22 cellular contexts compared by ENCODE assay signal in the genomic region with DNA sequence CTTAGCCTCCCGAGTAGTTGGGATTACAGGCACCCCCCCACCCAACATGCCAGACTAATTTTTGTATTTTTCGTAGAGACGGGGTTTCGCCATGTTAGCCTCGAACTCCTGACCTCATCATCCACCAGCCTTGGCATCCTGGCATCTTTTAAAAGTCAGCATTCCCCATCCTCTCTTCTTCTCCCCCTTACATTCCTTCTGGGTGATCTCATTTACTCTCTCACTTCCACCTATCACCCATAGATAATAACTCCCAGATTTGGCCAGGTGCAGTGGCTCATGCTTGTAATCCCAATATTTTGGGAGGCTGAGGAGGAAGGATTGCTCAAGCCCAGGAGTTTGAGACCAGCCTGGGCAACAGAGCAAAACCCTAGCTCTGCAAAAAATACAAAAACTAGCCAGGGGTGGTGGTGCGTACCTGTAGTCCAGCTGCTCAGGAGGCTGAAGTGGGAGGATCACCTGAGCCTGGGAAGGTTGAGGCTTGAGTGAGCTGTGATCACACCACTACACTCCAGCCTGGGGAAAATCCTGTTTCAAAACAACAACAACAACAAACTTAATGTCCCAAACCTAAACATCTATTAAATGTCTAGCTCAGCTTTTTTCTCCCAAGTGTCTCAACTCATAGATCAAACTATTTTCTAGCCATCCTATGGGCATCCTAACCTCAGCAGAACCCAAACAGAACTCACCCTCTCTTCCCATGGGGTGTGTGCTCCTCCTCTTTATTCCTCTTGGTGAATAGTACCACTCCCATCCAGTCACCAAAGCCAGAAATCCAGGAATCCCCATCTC. TPM values are rescaled to one million over a fixed set of nuclear protein-coding genes. Genes with fewer than 3 reads are reported as not detected.
DNase-seq lines count a peak whose midpoint lies in the region; ATAC-seq, FAIRE-seq and TF ChIP-seq lines count a peak whose summit lies in the region.
"Had no signal": no experiment of that assay in that cellular context is flagged by ENCODE, and none has a peak within 500 bp of the region (broad histone marks: within the 10 kb centered on the region; RNA-seq: fewer than 3 reads in every experiment).

No MANE protein-coding gene starts in this region.

- no peak overlapping the region for H3K4me2 ChIP-seq in A549
- H3K4me2 ChIP-seq: BLaER1 treated with 17β-estradiol and CSF1 and Interleukin-3, amounts not matched to agents 10 nM and 100 nM had no signal

- TF ChIP-seq CTCF in A549 (IDR thresholded peaks at IDR 0.05) (no peak), GM12864 (IDR thresholded peaks at IDR 0.05; ENCODE audit: low read depth, low read length, missing control alignments) (no peak), natural killer cell (IDR thresholded peaks at IDR 0.05) (no peak)

- intact Hi-C loops in natural killer cell (cut with micrococcal nuclease): no loop called here

- DNase-seq in A549 (ENCODE audit: low read depth in 1 of 2, low spot score in 1 of 2): no peak
- DNase-seq in GM12864 (ENCODE audit: low read depth): no peak
- DNase-seq in natural killer cell: no peak
- no peak for DNase-seq in MV-4-11 (lab: John Stamatoyannopoulos, UW)
- no peak for DNase-seq in MG63
- DNase-seq: CD8-positive, alpha-beta T cell; HFFc6; NCI-H1105 treated with DMSO at 0.1 percent for 48 hours; NCI-H1694; NCI-H510A; NCI-H748 treated with DMSO at 0.1 percent for 48 hours; SHP77 had no signal

- WGBS in A549 (ENCODE audit: missing lambda C conversion rate): 63% methylated on average over 6 of the region's 6 CpGs

- H3K36me3 ChIP-seq in MG63: no peaks in the 10 kb centered on the region

- H3K36me3 Mint-ChIP-seq in activated T-helper 17 cell treated with anti-CD3 and anti-CD28 coated beads, Interleukin-2, amount 50 U/mL, for 72 hours (ENCODE audit: low read depth): no peaks in the 10 kb centered on the region
- H3K36me3 Mint-ChIP-seq in natural killer cell: peaks cover 9% of the 10 kb centered on the region

- H3K9me3 Mint-ChIP-seq in activated T-helper 17 cell treated with anti-CD3 and anti-CD28 coated beads, Interleukin-2, amount 50 U/mL, for 72 hours: peaks cover 4% of the 10 kb centered on the region
- peaks cover 6 to 8% of the 10 kb centered on the region in 2 donors for H3K9me3 Mint-ChIP-seq in natural killer cell

- no peaks in the 10 kb centered on the region for H3K27me3 ChIP-seq in MG63
- H3K27me3 ChIP-seq: BLaER1 treated with 17β-estradiol and CSF1 and Interleukin-3, amounts not matched to agents 10 nM and 100 nM had no signal

- H3K4me1 ChIP-seq in A549: peaks cover 12% of the 10 kb centered on the region

- H3K4me3 ChIP-seq in A549 (no peak overlapping the region), GM12864 (ENCODE audit: low read depth, low read length) (peak overlapping the region; percentile 22; the same call in 1 of the 2 replicates), MG63 (no peak overlapping the region)
- H3K4me3 ChIP-seq: BLaER1 treated with 17β-estradiol and CSF1 and Interleukin-3, amounts not matched to agents 10 nM and 100 nM; SK-N-MC had no signal

- peaks cover 17% of the 10 kb centered on the region for H3K4me1 Mint-ChIP-seq in activated T-helper 17 cell treated with anti-CD3 and anti-CD28 coated beads, Interleukin-2, amount 50 U/mL, for 72 hours
- H3K4me1 Mint-ChIP-seq in natural killer cell: peaks cover 0 to 8% of the 10 kb centered on the region in 2 donors

- peak overlapping the region; percentile 72 for H3K27ac Mint-ChIP-seq in activated T-helper 17 cell treated with anti-CD3 and anti-CD28 coated beads, Interleukin-2, amount 50 U/mL, for 72 hours
- peak overlapping the region; percentile 51 to 59 for H3K27ac Mint-ChIP-seq in natural killer cell
- H3K27ac Mint-ChIP-seq: CD8-positive, alpha-beta T cell; HFFc6 had no signal

- H3K9me3 ChIP-seq in A549: peaks cover 23% of the 10 kb centered on the region
- no peaks in the 10 kb centered on the region for H3K9me3 ChIP-seq in MG63

- H3K4me3 Mint-ChIP-seq in activated T-helper 17 cell treated with anti-CD3 and anti-CD28 coated beads, Interleukin-2, amount 50 U/mL, for 72 hours: peak overlapping the region; percentile 40
- peak overlapping the region; percentile 84 for H3K4me3 Mint-ChIP-seq in natural killer cell
- H3K4me3 Mint-ChIP-seq: CD8-positive, alpha-beta T cell; HFFc6 had no signal

- CTCF ChIA-PET in A549 (lab: Yijun Ruan, JAX): interaction anchor here (0.6 to 1.5 kb wide), 2 partner anchors 10 to 30 kb away, joined by 4 read pairs; no protein-coding TSS in a partner anchor

- no peak for TF ChIP-seq POLR2A in A549 (IDR thresholded peaks at IDR 0.05; ENCODE audit: low read length)

- no peak for TF ChIP-seq RAD21 in A549 (conservative IDR thresholded peaks at IDR 0.05 in 1 of 2, IDR thresholded peaks at IDR 0.05 in 1 of 2)

- TF ChIP-seq EP300 in A549 (IDR thresholded peaks at IDR 0.05): no peak

- H3K27ac ChIP-seq in A549: no peak overlapping the region
- H3K27ac ChIP-seq: BLaER1 treated with 17β-estradiol and CSF1 and Interleukin-3, amounts not matched to agents 10 nM and 100 nM; HL-60; SK-N-MC had no signal

- ATAC-seq in A549 (no peak), natural killer cell (no peak), GM18861 (IDR thresholded peaks at IDR 0.05; ENCODE audit: unreplicated experiment) (no peak), GM21825 (IDR thresholded peaks at IDR 0.05; ENCODE audit: unreplicated experiment) (no peak)
- no peak for ATAC-seq in activated T-helper 17 cell treated with anti-CD3 and anti-CD28 coated beads, Interleukin-2, amount 50 U/mL, for 72 hours (replicated peaks)
- ATAC-seq: CD8-positive, alpha-beta T cell had no signal

- H3K27me3 Mint-ChIP-seq in activated T-helper 17 cell treated with anti-CD3 and anti-CD28 coated beads, Interleukin-2, amount 50 U/mL, for 72 hours: no peaks in the 10 kb centered on the region
- peaks cover 0 to 7% of the 10 kb centered on the region in 2 donors for H3K27me3 Mint-ChIP-seq in natural killer cell (ENCODE audit: low read depth in 2 of 2)

- FAIRE-seq in A549 (lab: Jason Lieb, UNC): no peak
- FAIRE-seq: A204.1, D721Med had no signal

- POLR2A ChIA-PET in A549 (lab: Yijun Ruan, JAX): no interaction called here

TF ChIP-seq in A549, 52 proteins besides CTCF, POLR2A, EP300 and RAD21:
- TF ChIP-seq TP53 (CRISPR knock-in tag; IDR thresholded peaks at IDR 0.05): no peak
- peak; percentile 84 for TF ChIP-seq MAFK (IDR thresholded peaks at IDR 0.05; ENCODE audit: partially characterized antibody)

RNA-seq across cellular contexts. Expression of a gene that starts 16.1 kb away (rescaled TPM):
- 0.04 and 0.07 TPM in 2 replicates for polyA plus RNA-seq in A549 (2011; rRNA removed)
- polyA plus RNA-seq in A549 (2012; cell fraction: cytosol; rRNA removed): 0.03 TPM in 2 replicates
- 0.01 and 0.04 TPM in 2 replicates for polyA plus RNA-seq in A549 (2012; cell fraction: nucleus; rRNA removed)
- polyA plus RNA-seq in A549 (2017; fragmentation: RNase III; extraction: RNeasy Plus Mini Kit Qiagen cat#74134 plus additional on column Dnase treatment): 0.04 to 0.13 TPM (median 0.04 TPM) in 3 replicates
- 0.10 and 0.17 TPM in 2 replicates for polyA minus RNA-seq in A549 (2011; rRNA and poly(A)+ RNA removed)
- total RNA-seq in activated T-helper 17 cell treated with anti-CD3 and anti-CD28 coated beads, Interleukin-2, amount 50 U/mL, for 72 hours: under 1 TPM; 0.04 to 0.90 TPM
- not detected for total RNA-seq in natural killer cell
- not detected in 2 replicates for total RNA-seq in MG63 (2014; rRNA removed; shearing (Covaris generic); ENCODE audit: low replicate concordance)
- total RNA-seq: CD8-positive, alpha-beta T cell; OCI-LY7 had no signal
- polyA plus RNA-seq: IgD-negative memory B cell had no signal

RNA-seq across cellular contexts. Expression of a gene that starts 44.1 kb away (rescaled TPM):
- 26.0 and 30.6 TPM in 2 replicates for polyA plus RNA-seq in A549 (2011; rRNA removed)
- 21.0 and 22.6 TPM in 2 replicates for polyA plus RNA-seq in A549 (2012; cell fraction: cytosol; rRNA removed)
- polyA plus RNA-seq in A549 (2012; cell fraction: nucleus; rRNA removed): 38.5 and 46.0 TPM in 2 replicates
- 19.5 to 22.1 TPM (median 21.7 TPM) in 3 replicates for polyA plus RNA-seq in A549 (2017; fragmentation: RNase III; extraction: RNeasy Plus Mini Kit Qiagen cat#74134 plus additional on column Dnase treatment)
- 49.8 and 51.7 TPM in 2 replicates for polyA minus RNA-seq in A549 (2011; rRNA and poly(A)+ RNA removed)
- 10 to 100 TPM; 22.5 to 27.3 TPM for total RNA-seq in activated T-helper 17 cell treated with anti-CD3 and anti-CD28 coated beads, Interleukin-2, amount 50 U/mL, for 72 hours
- total RNA-seq in natural killer cell: 10 to 100 TPM; 64.1 to 73.2 (median 68.3) TPM
- total RNA-seq in MG63 (2014; rRNA removed; shearing (Covaris generic); ENCODE audit: low replicate concordance): 9.9 and 25.5 TPM in 2 replicates

RNA-seq across cellular contexts. Expression of a gene that starts 56.2 kb away (rescaled TPM):
- 25.2 and 32.0 TPM in 2 replicates for polyA plus RNA-seq in A549 (2011; rRNA removed)
- 16.4 TPM in 2 replicates for polyA plus RNA-seq in A549 (2012; cell fraction: cytosol; rRNA removed)
- 13.5 and 18.7 TPM in 2 replicates for polyA plus RNA-seq in A549 (2012; cell fraction: nucleus; rRNA removed)
- polyA plus RNA-seq in A549 (2017; fragmentation: RNase III; extraction: RNeasy Plus Mini Kit Qiagen cat#74134 plus additional on column Dnase treatment): 16.7 to 19.2 TPM (median 18.4 TPM) in 3 replicates
- polyA minus RNA-seq in A549 (2011; rRNA and poly(A)+ RNA removed): 56.9 and 62.6 TPM in 2 replicates
- total RNA-seq in activated T-helper 17 cell treated with anti-CD3 and anti-CD28 coated beads, Interleukin-2, amount 50 U/mL, for 72 hours: 10 to 100 TPM; 13.1 to 19.0 TPM
- 10 to 100 TPM; 32.6 to 44.9 (median 39.4) TPM for total RNA-seq in natural killer cell
- total RNA-seq in MG63 (2014; rRNA removed; shearing (Covaris generic); ENCODE audit: low replicate concordance): 9.4 and 13.7 TPM in 2 replicates
